Comparison of ENCODE assay signal across 1 cellular context in the genomic region with DNA sequence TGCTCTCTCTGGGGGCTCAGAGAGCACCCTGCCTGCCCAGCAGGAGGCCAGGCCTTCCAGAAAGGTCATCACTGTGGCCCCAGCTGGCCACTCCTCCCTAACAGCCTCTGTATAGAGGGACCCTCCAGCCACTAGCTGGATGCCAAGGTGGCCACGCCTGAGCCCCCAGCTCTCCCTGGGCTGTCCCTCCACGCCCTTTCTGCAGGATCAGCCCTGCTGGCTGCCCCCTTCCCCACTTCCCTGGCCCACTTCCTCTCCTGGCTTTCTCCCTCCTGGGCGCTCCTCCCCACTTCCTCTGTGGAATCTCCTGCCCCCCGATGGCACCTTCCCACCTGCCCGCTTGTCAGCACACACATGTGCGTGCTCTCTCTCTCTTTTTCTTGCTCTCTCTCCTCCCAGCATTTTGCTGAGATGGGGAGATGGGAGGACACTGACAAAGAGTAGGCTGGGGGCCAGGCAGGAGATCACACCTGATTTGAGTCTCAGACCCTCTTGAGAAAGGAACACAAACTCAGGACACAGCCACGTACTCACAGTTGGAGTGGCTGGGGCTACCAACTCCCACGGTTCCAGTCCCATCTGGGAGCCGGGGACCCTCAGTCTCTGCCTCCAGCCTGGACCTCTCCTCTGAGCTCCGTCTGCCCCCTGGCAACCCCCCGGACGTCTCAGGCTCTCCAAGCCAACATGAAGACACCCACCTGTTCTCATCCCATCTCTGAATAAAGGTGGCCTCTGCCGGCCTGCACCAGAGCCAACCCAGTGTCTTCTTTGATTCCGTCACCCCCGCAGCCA.
TF ChIP-seq lines count a peak whose summit lies in the region.

No MANE protein-coding gene starts in this region.

TF ChIP-seq in WTC11, 78 proteins besides CTCF, POLR2A, EP300 and RAD21 (continued from another document):
- TF ChIP-seq, protein P1, sequence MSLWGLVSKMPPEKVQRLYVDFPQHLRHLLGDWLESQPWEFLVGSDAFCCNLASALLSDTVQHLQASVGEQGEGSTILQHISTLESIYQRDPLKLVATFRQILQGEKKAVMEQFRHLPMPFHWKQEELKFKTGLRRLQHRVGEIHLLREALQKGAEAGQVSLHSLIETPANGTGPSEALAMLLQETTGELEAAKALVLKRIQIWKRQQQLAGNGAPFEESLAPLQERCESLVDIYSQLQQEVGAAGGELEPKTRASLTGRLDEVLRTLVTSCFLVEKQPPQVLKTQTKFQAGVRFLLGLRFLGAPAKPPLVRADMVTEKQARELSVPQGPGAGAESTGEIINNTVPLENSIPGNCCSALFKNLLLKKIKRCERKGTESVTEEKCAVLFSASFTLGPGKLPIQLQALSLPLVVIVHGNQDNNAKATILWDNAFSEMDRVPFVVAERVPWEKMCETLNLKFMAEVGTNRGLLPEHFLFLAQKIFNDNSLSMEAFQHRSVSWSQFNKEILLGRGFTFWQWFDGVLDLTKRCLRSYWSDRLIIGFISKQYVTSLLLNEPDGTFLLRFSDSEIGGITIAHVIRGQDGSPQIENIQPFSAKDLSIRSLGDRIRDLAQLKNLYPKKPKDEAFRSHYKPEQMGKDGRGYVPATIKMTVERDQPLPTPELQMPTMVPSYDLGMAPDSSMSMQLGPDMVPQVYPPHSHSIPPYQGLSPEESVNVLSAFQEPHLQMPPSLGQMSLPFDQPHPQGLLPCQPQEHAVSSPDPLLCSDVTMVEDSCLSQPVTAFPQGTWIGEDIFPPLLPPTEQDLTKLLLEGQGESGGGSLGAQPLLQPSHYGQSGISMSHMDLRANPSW (CRISPR knock-in tag; conservative IDR thresholded peaks at IDR 0.05; ENCODE audit: low read depth): no peak
- TF ChIP-seq FOXK1 (CRISPR knock-in tag; IDR thresholded peaks at IDR 0.05) (no peak), ZNF232 (CRISPR knock-in tag; IDR thresholded peaks at IDR 0.05) (no peak), CREB1 (CRISPR knock-in tag; IDR thresholded peaks at IDR 0.05) (no peak), MXD4 (CRISPR knock-in tag; IDR thresholded peaks at IDR 0.05; ENCODE audit: borderline replicate concordance) (no peak), TP53 (CRISPR knock-in tag; IDR thresholded peaks at IDR 0.05) (no peak), MYBL2 (CRISPR knock-in tag; IDR thresholded peaks at IDR 0.05) (no peak), NR1H2 (CRISPR knock-in tag; IDR thresholded peaks at IDR 0.05) (no peak)
